17 cellular contexts compared by ENCODE assay signal in the genomic region with DNA sequence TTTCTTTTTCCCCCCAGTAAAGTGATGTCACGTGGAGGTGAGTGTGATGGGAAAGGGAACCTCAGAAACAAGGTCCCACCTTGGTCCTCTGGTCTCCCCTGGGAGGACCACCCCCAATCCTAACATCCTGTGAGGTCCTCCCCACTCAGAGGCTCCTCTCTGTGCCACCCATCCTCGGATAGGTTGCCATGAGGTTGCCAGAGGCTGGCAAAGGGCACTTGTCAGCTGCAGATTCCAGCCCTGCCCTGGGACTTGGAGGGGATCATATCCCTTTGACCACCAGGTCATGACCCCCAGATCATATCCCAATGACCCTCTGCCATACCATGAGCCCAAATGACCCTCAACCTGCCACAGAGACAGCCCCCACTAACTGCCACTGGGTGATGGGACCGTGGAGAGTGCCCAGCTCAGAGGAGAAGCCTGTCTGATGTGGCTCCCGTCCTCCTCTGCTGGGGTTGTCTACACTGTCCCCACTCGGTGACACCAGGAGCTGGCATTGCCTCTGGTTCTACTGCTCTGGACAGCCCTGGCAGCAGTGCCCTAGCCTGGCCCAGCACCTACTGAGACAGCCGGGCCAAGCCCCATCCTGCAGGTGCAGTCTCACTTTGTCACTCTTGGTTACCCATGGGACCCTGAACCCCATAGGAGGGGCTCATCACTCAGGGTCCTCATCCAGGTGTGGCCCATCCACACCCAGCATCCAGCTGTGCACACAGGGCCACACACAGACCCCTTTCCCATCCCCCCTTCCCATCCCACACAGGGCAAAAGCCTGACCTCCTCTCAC.
DNase-seq lines count a peak whose midpoint lies in the region; ATAC-seq and TF ChIP-seq lines count a peak whose summit lies in the region.
"Had no signal": no experiment of that assay in that cellular context is flagged by ENCODE, and none has a peak within 500 bp of the region (broad histone marks: within the 10 kb centered on the region; RNA-seq: fewer than 3 reads in every experiment).

No MANE protein-coding gene starts in this region.

- H3K27me3 Mint-ChIP-seq in CD14-positive monocyte (ENCODE audit: low read depth in 3 of 3) (peaks cover 13 to 38% (median 23%) of the 10 kb centered on the region in 3 donors), T-helper 17 cell (no peaks in the 10 kb centered on the region)

- DNase-seq in CD14-positive monocyte (ENCODE audit: low spot score) (peak; percentile 30), T-helper 17 cell (peak in 1 of 3 donors; percentile 8), cardiac septum (ENCODE audit: low spot score) (peak; percentile 61), posterior cingulate gyrus (peak in 6 of 10 donors; percentile 0 to 72 (median 11)), medulla oblongata (ENCODE audit: extremely low spot score) (no peak), NCI-H526 (lab: John Stamatoyannopoulos, UW) (no peak), NCI-H524 (lab: John Stamatoyannopoulos, UW) (no peak)
- DNase-seq: activated naive CD4-positive, alpha-beta T cell; C1 segment of cervical spinal cord; cerebellar nuclear complex; GOT3; Karpas-422; NCI-H1436; NCI-H446 treated with DMSO at 0.1 percent for 48 hours; occipital lobe had no signal

- peaks cover 0 to 4% (median 2%) of the 10 kb centered on the region in 7 donors for H3K9me3 Mint-ChIP-seq in CD14-positive monocyte

- ATAC-seq in T-helper 17 cell (no peak), HG02798 (IDR thresholded peaks at IDR 0.05; ENCODE audit: poor library complexity, unreplicated experiment) (no peak)
- ATAC-seq: esophagus mucosa had no signal

- H3K4me1 Mint-ChIP-seq in CD14-positive monocyte (peaks cover 16% of the 10 kb centered on the region), T-helper 17 cell (peaks cover 3% of the 10 kb centered on the region)

- H3K27ac Mint-ChIP-seq in CD14-positive monocyte (peak overlapping the region in 1 of 7 donors; percentile 15), T-helper 17 cell (peak overlapping the region; percentile 34)

- H3K4me3 Mint-ChIP-seq in CD14-positive monocyte = no peak overlapping the region
- H3K4me3 Mint-ChIP-seq in T-helper 17 cell = peak overlapping the region; percentile 55

- H3K9me3 ChIP-seq in T-helper 17 cell (ENCODE audit: control insufficient read depth, low read length, poor library complexity, severe bottlenecking) = no peaks in the 10 kb centered on the region

- intact Hi-C loops in CD14-positive monocyte (cut with micrococcal nuclease) (no loop called here), cardiac septum (cut with DNase I) (no loop called here), posterior cingulate gyrus (cut with DNase I) (no loop called here)

- no peak for TF ChIP-seq CTCF in CD14-positive monocyte (IDR thresholded peaks at IDR 0.05)

- H3K36me3 Mint-ChIP-seq in CD14-positive monocyte (peaks cover 41 to 50% of the 10 kb centered on the region in 2 donors), T-helper 17 cell (ENCODE audit: low read depth) (peaks cover 2% of the 10 kb centered on the region)

Comparison
In these comparisons a context has a peak if more than half of its experiments do, and no peak if none do; other contexts are left out.
1. DNase-seq: peak in CD14-positive monocyte (single experiment), cardiac septum (single experiment) and posterior cingulate gyrus (6 of 10); none in medulla oblongata (single experiment), NCI-H526 (0 of 2) and NCI-H524 (0 of 2).